In genomic region chr1:235504122-235504493, GRCh38 we compare ENCODE assay signal across 1 cellular context.
A peak's percentile ranks its signal among the peaks of the same experiment; 100 is the strongest.
TF ChIP-seq lines count a peak whose summit lies in the region.

B3GALNT2 (minus strand) TSS chr1:235504452; CDS start chr1:235504252, 200 bp downstream.

TF ChIP-seq in HepG2, 621 proteins besides CTCF, POLR2A, EP300 and RAD21 (continued from another document and continues in another):
- TF ChIP-seq BRF2 (CRISPR knock-in tag; IDR thresholded peaks at IDR 0.05), result no peak
- no peak for TF ChIP-seq KMT2A (CRISPR knock-in tag; IDR thresholded peaks at IDR 0.05)
- no peak for TF ChIP-seq ELF3 (CRISPR knock-in tag; IDR thresholded peaks at IDR 0.05)
- TF ChIP-seq REL (CRISPR knock-in tag; conservative IDR thresholded peaks at IDR 0.05), result peak; percentile 90
- TF ChIP-seq HOMEZ (CRISPR knock-in tag; IDR thresholded peaks at IDR 0.05; ENCODE audit: low read depth), result no peak
- 0 out of 2 replicates have a peak, but pooled peaks have one; percentile 73 for TF ChIP-seq ZNF138 (CRISPR knock-in tag; IDR thresholded peaks at IDR 0.05; ENCODE audit: low read depth)
- TF ChIP-seq MAFG (CRISPR knock-in tag; IDR thresholded peaks at IDR 0.05), result no peak
- no peak; the same call in 1 of the 2 replicates for TF ChIP-seq IRF9 (CRISPR knock-in tag; IDR thresholded peaks at IDR 0.05; ENCODE audit: borderline replicate concordance)
- no peak for TF ChIP-seq ZNF235 (CRISPR knock-in tag; IDR thresholded peaks at IDR 0.05; ENCODE audit: borderline replicate concordance)
- TF ChIP-seq ZSCAN30 (CRISPR knock-in tag; IDR thresholded peaks at IDR 0.05), result peak; percentile 94; the same call in 1 of the 2 replicates
- TF ChIP-seq TCF7 (IDR thresholded peaks at IDR 0.05; ENCODE audit: low read depth), result no peak
- no peak for TF ChIP-seq THAP8 (CRISPR knock-in tag; IDR thresholded peaks at IDR 0.05; ENCODE audit: borderline replicate concordance)
- TF ChIP-seq PAWR (CRISPR knock-in tag; IDR thresholded peaks at IDR 0.05; ENCODE audit: borderline replicate concordance), result no peak
- 0 out of 2 replicates have a peak, but pooled peaks have one; percentile 43 for TF ChIP-seq JUND (CRISPR knock-in tag; IDR thresholded peaks at IDR 0.05)
- TF ChIP-seq ZSCAN21 (CRISPR knock-in tag; IDR thresholded peaks at IDR 0.05; ENCODE audit: borderline replicate concordance), result no peak
- no peak for TF ChIP-seq KLF15 (CRISPR knock-in tag; IDR thresholded peaks at IDR 0.05; ENCODE audit: borderline replicate concordance)
- TF ChIP-seq RERE (CRISPR knock-in tag; IDR thresholded peaks at IDR 0.05; ENCODE audit: low read depth), result no peak
- no peak for TF ChIP-seq NFIB (CRISPR knock-in tag; IDR thresholded peaks at IDR 0.05; ENCODE audit: borderline replicate concordance)
- TF ChIP-seq ZBTB20 (CRISPR knock-in tag; IDR thresholded peaks at IDR 0.05; ENCODE audit: borderline replicate concordance, low read depth), result no peak
- no peak for TF ChIP-seq ZHX2 (IDR thresholded peaks at IDR 0.05; ENCODE audit: low read depth)
- TF ChIP-seq ZHX2 (CRISPR knock-in tag; IDR thresholded peaks at IDR 0.05; ENCODE audit: borderline replicate concordance), result peak; percentile 70; the same call in 1 of the 2 replicates
- TF ChIP-seq HDAC6 (IDR thresholded peaks at IDR 0.05; ENCODE audit: low read depth, low read length), result no peak
- TF ChIP-seq ZNF317 (CRISPR knock-in tag; IDR thresholded peaks at IDR 0.05), result no peak
- no peak for TF ChIP-seq ZNF83 (CRISPR knock-in tag; IDR thresholded peaks at IDR 0.05; ENCODE audit: borderline replicate concordance)
- TF ChIP-seq, protein P1, sequence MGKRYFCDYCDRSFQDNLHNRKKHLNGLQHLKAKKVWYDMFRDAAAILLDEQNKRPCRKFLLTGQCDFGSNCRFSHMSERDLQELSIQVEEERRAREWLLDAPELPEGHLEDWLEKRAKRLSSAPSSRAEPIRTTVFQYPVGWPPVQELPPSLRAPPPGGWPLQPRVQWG (CRISPR knock-in tag; IDR thresholded peaks at IDR 0.05; ENCODE audit: borderline replicate concordance, low read depth), result no peak
- no peak for TF ChIP-seq HNRNPLL (IDR thresholded peaks at IDR 0.05; ENCODE audit: low read depth, low read length, poor library complexity, severe bottlenecking)
- no peak; the same call in 1 of the 2 replicates for TF ChIP-seq ZFP82 (CRISPR knock-in tag; IDR thresholded peaks at IDR 0.05; ENCODE audit: borderline replicate concordance)
- no peak for TF ChIP-seq RARA (CRISPR knock-in tag; IDR thresholded peaks at IDR 0.05)
- TF ChIP-seq ZBTB14 (CRISPR knock-in tag; IDR thresholded peaks at IDR 0.05), result 0 out of 2 replicates have a peak, but pooled peaks have one; percentile 58
- 0 out of 2 replicates have a peak, but pooled peaks have one; percentile 45 for TF ChIP-seq ZNF546 (CRISPR knock-in tag; conservative IDR thresholded peaks at IDR 0.05)
- no peak for TF ChIP-seq ARNT2 (CRISPR knock-in tag; IDR thresholded peaks at IDR 0.05; ENCODE audit: low read depth)
- peak; percentile 16 for TF ChIP-seq DBP (CRISPR knock-in tag; IDR thresholded peaks at IDR 0.05; ENCODE audit: not compliant biosample characterization)
- TF ChIP-seq IRX3 (CRISPR knock-in tag; IDR thresholded peaks at IDR 0.05; ENCODE audit: borderline replicate concordance, low read depth), result peak; percentile 88
- no peak for TF ChIP-seq KDM4B (CRISPR knock-in tag; IDR thresholded peaks at IDR 0.05)
- TF ChIP-seq, protein P2, sequence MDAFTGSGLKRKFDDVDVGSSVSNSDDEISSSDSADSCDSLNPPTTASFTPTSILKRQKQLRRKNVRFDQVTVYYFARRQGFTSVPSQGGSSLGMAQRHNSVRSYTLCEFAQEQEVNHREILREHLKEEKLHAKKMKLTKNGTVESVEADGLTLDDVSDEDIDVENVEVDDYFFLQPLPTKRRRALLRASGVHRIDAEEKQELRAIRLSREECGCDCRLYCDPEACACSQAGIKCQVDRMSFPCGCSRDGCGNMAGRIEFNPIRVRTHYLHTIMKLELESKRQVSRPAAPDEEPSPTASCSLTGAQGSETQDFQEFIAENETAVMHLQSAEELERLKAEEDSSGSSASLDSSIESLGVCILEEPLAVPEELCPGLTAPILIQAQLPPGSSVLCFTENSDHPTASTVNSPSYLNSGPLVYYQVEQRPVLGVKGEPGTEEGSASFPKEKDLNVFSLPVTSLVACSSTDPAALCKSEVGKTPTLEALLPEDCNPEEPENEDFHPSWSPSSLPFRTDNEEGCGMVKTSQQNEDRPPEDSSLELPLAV (CRISPR knock-in tag; conservative IDR thresholded peaks at IDR 0.05; ENCODE audit: low read depth), result no peak
- no peak for TF ChIP-seq CBX5 (CRISPR knock-in tag; IDR thresholded peaks at IDR 0.05; ENCODE audit: borderline replicate concordance)
